In the genomic region with DNA sequence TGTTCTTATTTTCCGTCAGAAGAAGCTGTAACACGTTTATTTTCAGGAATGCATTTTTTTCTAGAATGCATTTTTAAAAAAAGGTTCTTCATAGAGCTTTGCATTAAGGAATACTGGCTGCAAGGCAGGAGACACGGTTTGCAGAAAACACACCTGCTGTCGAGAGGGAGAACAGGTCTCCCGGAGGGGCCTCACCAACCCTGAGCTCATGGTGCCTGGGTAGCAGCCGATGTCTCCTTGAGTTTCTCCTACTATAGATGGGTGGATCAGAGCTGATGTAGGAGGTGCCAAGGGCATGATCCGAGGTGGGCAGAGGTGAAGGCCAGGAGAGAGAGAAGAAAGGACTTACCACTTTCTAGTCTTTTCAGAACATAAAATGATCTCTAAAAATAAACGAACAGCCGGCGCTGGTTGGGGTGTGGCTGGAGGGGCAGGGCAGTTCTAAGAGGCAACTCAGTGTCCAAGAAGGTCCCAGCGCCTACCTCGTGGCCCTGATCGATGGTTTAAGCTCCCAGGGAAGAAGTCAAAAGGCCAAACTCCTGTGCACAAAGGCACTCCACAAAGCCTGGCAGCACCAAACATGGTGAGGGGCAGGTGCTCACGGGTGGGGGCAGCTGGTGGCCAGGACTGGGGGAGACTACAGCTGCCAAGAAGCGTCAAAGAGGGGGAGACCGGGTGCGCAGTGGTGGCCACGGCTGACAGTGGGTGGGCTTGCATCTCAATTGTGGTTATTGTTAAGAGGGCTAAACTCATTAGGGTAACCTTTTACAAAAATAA, we compare ENCODE assay signal across 25 cellular contexts. TPM values are rescaled to one million over a fixed set of nuclear protein-coding genes. Genes with fewer than 3 reads are reported as not detected.
A peak's percentile ranks its signal among the peaks of the same experiment; 100 is the strongest.
DNase-seq lines count a peak whose midpoint lies in the region; ATAC-seq and TF ChIP-seq lines count a peak whose summit lies in the region.
"Had no signal": no experiment of that assay in that cellular context is flagged by ENCODE, and none has a peak within 500 bp of the region (broad histone marks: within the 10 kb centered on the region; RNA-seq: fewer than 3 reads in every experiment).

No MANE protein-coding gene starts in this region.

- H3K9me3 Mint-ChIP-seq in MCF 10A (ENCODE audit: unreplicated experiment): no peaks in the 10 kb centered on the region
- H3K9me3 Mint-ChIP-seq: T-helper 2 cell treated with Interferon-gamma antibody and Interleukin-4, amounts not matched to agents 5 μg/mL and 100 μg/mL, for 36 hours had no signal

- H3K36me3 Mint-ChIP-seq in MCF 10A (ENCODE audit: insufficient read depth, unreplicated experiment): peaks cover 15% of the 10 kb centered on the region

- no peak overlapping the region for H3K4me3 Mint-ChIP-seq in MCF 10A (ENCODE audit: unreplicated experiment)
- H3K4me3 Mint-ChIP-seq: T-helper 2 cell treated with Interferon-gamma antibody and Interleukin-4, amounts not matched to agents 5 μg/mL and 100 μg/mL, for 36 hours had no signal

- H2AFZ ChIP-seq in mammary epithelial cell (ENCODE audit: low read depth, low read length): no peak overlapping the region

- H3K4me1 Mint-ChIP-seq in MCF 10A (ENCODE audit: insufficient read depth, unreplicated experiment): no peaks in the 10 kb centered on the region

- CTCF ChIA-PET in MCF 10A (lab: Yijun Ruan, JAX): interaction anchor here (0.7 to 6.6 kb wide), 3 partner anchors 177 to 1367 kb away, joined by 3 to 116 read pairs (median 3); a partner anchor contains a TSS
- CTCF ChIA-PET in mammary epithelial cell (lab: Charles Lee; ENCODE audit: low non-redundant PET): interaction anchor here (0.7 kb wide), 1 partner anchor 180 kb away, joined by 3 read pairs; no protein-coding TSS in a partner anchor

- DNase-seq in MCF 10A (ENCODE audit: unreplicated experiment): no peak
- DNase-seq in mammary epithelial cell: no peak
- DNase-seq in SJCRH30: peak; percentile 57 to 65
- DNase-seq in myocyte (ENCODE audit: low read depth): peak; percentile 50
- peak; percentile 64 for DNase-seq in spleen
- DNase-seq in NCI-H2081 treated with DMSO at 0.1 percent for 48 hours (lab: John Stamatoyannopoulos, UW): no peak
- DNase-seq in NCI-H2107 (lab: John Stamatoyannopoulos, UW): no peak
- DNase-seq: activated CD4-positive, alpha-beta T cell treated with anti-CD3 and anti-CD28 coated beads, Interleukin-2, amount 50 U/mL, for 1 hour; activated CD8-positive, alpha-beta memory T cell treated with anti-CD3 and anti-CD28 coated beads, Interleukin-2, amount 50 U/mL, for 48 hours; activated gamma-delta T cell treated with Interleukin-2 at 50 U/mL for 16 hours; BE2C; Caco-2; dermis blood vessel endothelial cell; DND-41; occipital lobe; stimulated activated CD8-positive, alpha-beta memory T cell treated with anti-CD3 and anti-CD28 coated beads, Interleukin-4, amount 100 ng/mL, for 48 hours; substantia nigra had no signal

- ATAC-seq in HG02970 (IDR thresholded peaks at IDR 0.05; ENCODE audit: low FRiP score, unreplicated experiment): no peak
- ATAC-seq: HCT116, left lobe of liver, SK-N-SH treated with all-trans-retinoic acid at 6 μM for 48 hours had no signal

- H3K36me3 ChIP-seq in mammary epithelial cell (ENCODE audit: insufficient read depth, low read length) (no peaks in the 10 kb centered on the region), SJCRH30 (no peaks in the 10 kb centered on the region), spleen (no peaks in the 10 kb centered on the region)
- H3K36me3 ChIP-seq: adrenal gland, BE2C, right atrium auricular region had no signal

- peaks cover 4% of the 10 kb centered on the region for H3K4me1 ChIP-seq in mammary epithelial cell (ENCODE audit: insufficient read depth, low read length)
- H3K4me1 ChIP-seq in SJCRH30: peaks cover 20% of the 10 kb centered on the region
- H3K4me1 ChIP-seq in spleen: peaks cover 0 to 32% (median 15%) of the 10 kb centered on the region in 6 donors
- H3K4me1 ChIP-seq: Caco-2 had no signal

- no peak overlapping the region for H3K4me2 ChIP-seq in mammary epithelial cell (ENCODE audit: insufficient read depth, low read depth, low read length)

- H3K27ac ChIP-seq in mammary epithelial cell (ENCODE audit: insufficient read depth, low read depth, low read length): no peak overlapping the region
- H3K27ac ChIP-seq in SJCRH30: no peak overlapping the region
- H3K27ac ChIP-seq in spleen: peak overlapping the region in 1 of 8 donors; percentile 19
- H3K27ac ChIP-seq: adrenal gland, right atrium auricular region, VCaP had no signal

- H3K9ac ChIP-seq in mammary epithelial cell (ENCODE audit: insufficient read depth, low read length): no peak overlapping the region

- intact Hi-C loops in MCF 10A (cut with micrococcal nuclease) (no loop called here), mammary epithelial cell (cut with micrococcal nuclease) (loop anchor here (10.0 kb wide), 1 partner anchor 54 kb away; no protein-coding TSS in a partner anchor), spleen (cut with DNase I; ENCODE audit: low total_unique reads) (no loop called here)

- TF ChIP-seq CTCF in MCF 10A (IDR thresholded peaks at IDR 0.05; ENCODE audit: unreplicated experiment): no peak
- TF ChIP-seq CTCF in mammary epithelial cell (conservative IDR thresholded peaks at IDR 0.05 in 1 of 2, IDR thresholded peaks at IDR 0.05 in 1 of 2; ENCODE audit: extremely low read depth in 1 of 2, insufficient read depth in 1 of 2, low read depth in 1 of 2, low read length in 2 of 2): no peak
- TF ChIP-seq CTCF in spleen (IDR thresholded peaks at IDR 0.05 in 8 of 11, conservative IDR thresholded peaks at IDR 0.05 in 3 of 11): no peak

- in situ Hi-C loops in mammary epithelial cell (cut with MboI; ENCODE audit: low sequenced_read_pairs in 2 of 2): loop anchor here in 1 of 2 donors (5.0 kb wide), 1 partner anchor 187 kb away; a partner anchor contains a TSS

- H3K9me3 ChIP-seq in mammary epithelial cell (replicated peaks; ENCODE audit: insufficient read depth, low read length) (no peaks in the 10 kb centered on the region), SJCRH30 (replicated peaks) (no peaks in the 10 kb centered on the region), spleen (no peaks in the 10 kb centered on the region)
- H3K9me3 ChIP-seq: adrenal gland, BE2C, Caco-2, right atrium auricular region had no signal

- POLR2A ChIA-PET in MCF 10A (lab: Yijun Ruan, JAX): interaction anchor here (0.6 to 1.4 kb wide), 3 partner anchors 144 to 189 kb away, joined by 3 to 7 read pairs (median 3); a partner anchor contains a TSS

- dilution Hi-C loops in mammary epithelial cell (cut with HindIII; ENCODE audit: low sequenced_read_pairs): loop anchor here (5.0 kb wide), 2 partner anchors 77 to 107 kb away; no protein-coding TSS in a partner anchor

- no peaks in the 10 kb centered on the region for H4K20me1 ChIP-seq in mammary epithelial cell (ENCODE audit: insufficient read depth, low read length)

- WGBS in mammary epithelial cell (ENCODE audit: low coverage, missing lambda C conversion rate): 87% methylated on average over 17 of the region's 18 CpGs
- WGBS in spleen, 5 donors: 81 to 89% (median 86%) methylated on average over 18 of the region's 18 CpGs

- no TSS peak for BruUV-seq in MCF 10A (replicated peaks; lab: Mats Ljungman, UMichigan)
- no TSS peak for BruUV-seq in mammary epithelial cell (replicated peaks; lab: Mats Ljungman, UMichigan)

- H3K79me2 ChIP-seq in mammary epithelial cell (ENCODE audit: insufficient read depth, low read length): no peaks in the 10 kb centered on the region

- H3K27ac Mint-ChIP-seq in MCF 10A (ENCODE audit: low read depth, unreplicated experiment): peak overlapping the region; percentile 35
- H3K27ac Mint-ChIP-seq: T-helper 2 cell treated with Interferon-gamma antibody and Interleukin-4, amounts not matched to agents 5 μg/mL and 100 μg/mL, for 36 hours had no signal

- H3K27me3 ChIP-seq in mammary epithelial cell (ENCODE audit: insufficient read depth, low read length) (no peaks in the 10 kb centered on the region), SJCRH30 (peaks cover 14% of the 10 kb centered on the region; the same call in 1 of the 2 replicates), spleen (replicated peaks in 1 of 7) (no peaks in the 10 kb centered on the region)
- H3K27me3 ChIP-seq: adrenal gland, BE2C, right atrium auricular region had no signal

- H3K27me3 Mint-ChIP-seq in MCF 10A (ENCODE audit: insufficient read depth, unreplicated experiment): no peaks in the 10 kb centered on the region

- H3K4me3 ChIP-seq in mammary epithelial cell (replicated peaks in 1 of 3; ENCODE audit: insufficient read depth in 1 of 3, low read depth in 2 of 3, low read length in 3 of 3) (no peak overlapping the region), SJCRH30 (no peak overlapping the region), spleen (no peak overlapping the region)
- H3K4me3 ChIP-seq: adrenal gland, right atrium auricular region had no signal

- no peak for TF ChIP-seq POLR2A in spleen (IDR thresholded peaks at IDR 0.05)

RNA-seq across cellular contexts. Expression of a gene that starts 12.2 kb away (rescaled TPM):
- total RNA-seq in MCF 10A (2022) (19.4 and 28.0 TPM in 2 replicates), mammary epithelial cell (10 to 100 TPM in 1 of 2 donors, 1 to 10 TPM in 1; 9.8 to 12.8 TPM), myocyte (8.8 and 14.2 TPM in 2 replicates), spleen (10 to 100 TPM in 2 of 7 donors, 1 to 10 TPM in 5; 5.9 to 13.5 (median 8.4) TPM)
- polyA plus RNA-seq in mammary epithelial cell (4.0 TPM), spleen (1 to 10 TPM; 1.9 to 5.8 (median 2.2) TPM)
- 9.5 TPM for polyA minus RNA-seq in mammary epithelial cell
- total RNA-seq in SJCRH30 (2014; rRNA removed; shearing (Covaris generic)): 7.5 TPM in 2 replicates
- 8.0 TPM for polyA plus RNA-seq in myocyte (2012)

RNA-seq across cellular contexts. Expression of a gene that starts 12.5 kb away (rescaled TPM):
- total RNA-seq in MCF 10A (2022) (172 and 224 TPM in 2 replicates), mammary epithelial cell (100 to 1,000 TPM in 1 of 2 donors, 10 to 100 TPM in 1; 45.5 to 162 TPM), myocyte (58.1 and 64.6 TPM in 2 replicates), spleen (100 to 1,000 TPM in 3 of 7 donors, 10 to 100 TPM in 4; 70.1 to 131 (median 91.8) TPM)
- polyA plus RNA-seq in mammary epithelial cell (131 TPM), spleen (10 to 100 TPM; 51.1 to 77.0 (median 68.7) TPM)
- polyA minus RNA-seq in mammary epithelial cell: 246 TPM
- total RNA-seq in SJCRH30 (2014; rRNA removed; shearing (Covaris generic)): 124 and 145 TPM in 2 replicates
- polyA plus RNA-seq in myocyte (2012): 161 TPM

RNA-seq across cellular contexts. Expression of a gene that starts 33.2 kb away (rescaled TPM):
- 31.3 and 36.1 TPM in 2 replicates for total RNA-seq in MCF 10A (2022)
- total RNA-seq in mammary epithelial cell: 10 to 100 TPM; 29.5 to 32.8 TPM
- 22.4 TPM for polyA plus RNA-seq in mammary epithelial cell
- 10.7 TPM for polyA minus RNA-seq in mammary epithelial cell
- total RNA-seq in SJCRH30 (2014; rRNA removed; shearing (Covaris generic)): 28.8 and 32.7 TPM in 2 replicates
- total RNA-seq in myocyte: 54.4 and 62.5 TPM in 2 replicates
- polyA plus RNA-seq in myocyte (2012): 42.7 TPM
- total RNA-seq in spleen: 10 to 100 TPM; 10.2 to 18.9 (median 16.3) TPM
- 10 to 100 TPM; 12.5 to 19.1 (median 13.0) TPM for polyA plus RNA-seq in spleen

Comparison
In these comparisons a context has a peak if more than half of its experiments do, and no peak if none do; other contexts are left out.
1. DNase-seq: peak in SJCRH30 (2 of 2), myocyte (single experiment) and spleen (single experiment); none in MCF 10A (single experiment), mammary epithelial cell (single experiment), NCI-H2081 treated with DMSO at 0.1 percent for 48 hours (single experiment) and NCI-H2107 (single experiment).